In genomic region chr1:88684482-88685238, GRCh38 we compare ENCODE assay signal across 8 cellular contexts. TPM values are rescaled to one million over a fixed set of nuclear protein-coding genes. Genes with fewer than 3 reads are reported as not detected.
A peak's percentile ranks its signal among the peaks of the same experiment; 100 is the strongest.
DNase-seq lines count a peak whose midpoint lies in the region; ATAC-seq and TF ChIP-seq lines count a peak whose summit lies in the region.

No MANE protein-coding gene starts in this region.

- peaks cover 0 to 24% (median 17%) of the 10 kb centered on the region in 4 donors for H3K4me1 ChIP-seq in liver (ENCODE audit: control insufficient read depth in 4 of 4, insufficient read depth in 4 of 4, low read length in 3 of 4)

- intact Hi-C loops in activated CD4-positive, alpha-beta T cell treated with anti-CD3 and anti-CD28 coated beads for 36 hours (cut with DNase I, micrococcal nuclease), result loop anchor here (1.0 to 5.0 kb wide), 5 partner anchors 25 to 1770 kb away; partner anchors contain the start of genes HS2ST1 (in 2 of the 2), SELENOF (in 2 of the 2) and GTF2B (in 1 of the 2)

- under 1% methylated on average over 58 of the region's 58 CpGs for WGBS in liver

- peak overlapping the region; percentile 94 for H3K4me3 Mint-ChIP-seq in activated CD4-positive, alpha-beta T cell treated with anti-CD3 and anti-CD28 coated beads for 36 hours

- no peaks in the 10 kb centered on the region for H3K9me3 Mint-ChIP-seq in activated CD4-positive, alpha-beta T cell treated with anti-CD3 and anti-CD28 coated beads for 36 hours (ENCODE audit: low read depth)

- peaks cover 27% of the 10 kb centered on the region for H3K4me1 Mint-ChIP-seq in activated CD4-positive, alpha-beta T cell treated with anti-CD3 and anti-CD28 coated beads for 36 hours

- DNase-seq in AG08396 (ENCODE audit: low spot score) (peak; percentile 45), NCI-H446 (lab: John Stamatoyannopoulos, UW) (peak; percentile 49 to 59), dedifferentiated amniotic fluid mesenchymal stem cell (ENCODE audit: extremely low spot score) (peak; percentile 20)
- DNase-seq in activated CD4-positive, alpha-beta T cell treated with anti-CD3 and anti-CD28 coated beads for 36 hours, result peak; percentile 84
- DNase-seq in stimulated activated CD4-positive, alpha-beta T cell treated with anti-CD3 and anti-CD28 coated beads, Interleukin-4, amount 100 ng/mL, for 48 hours (ENCODE audit: low read depth in 2 of 2), result peak; percentile 54 to 56

- CTCF ChIA-PET in activated CD4-positive, alpha-beta T cell treated with anti-CD3 and anti-CD28 coated beads for 36 hours (lab: Charles Lee), result interaction anchor here (0.6 to 2.2 kb wide), 10 partner anchors 10 to 1929 kb away, joined by 3 to 13 read pairs (median 4); no protein-coding TSS in a partner anchor

- TF ChIP-seq RAD21 in liver (IDR thresholded peaks at IDR 0.05), result no peak

- H3K9ac ChIP-seq in liver (ENCODE audit: low read depth in 1 of 2, low read length in 2 of 2), result peak overlapping the region; percentile 59 to 90

- peak overlapping the region; percentile 99 for H3K27ac Mint-ChIP-seq in activated CD4-positive, alpha-beta T cell treated with anti-CD3 and anti-CD28 coated beads for 36 hours

- H3K36me3 ChIP-seq in liver (ENCODE audit: control insufficient read depth in 4 of 4, insufficient read depth in 3 of 4, low read depth in 1 of 4, low read length in 3 of 4), result peaks cover 0 to 4% (median under 1%) of the 10 kb centered on the region in 4 donors

- no peaks in the 10 kb centered on the region for H3K9me3 ChIP-seq in liver (ENCODE audit: control insufficient read depth in 4 of 4, low read length in 3 of 4)

- POLR2A ChIA-PET in activated CD4-positive, alpha-beta T cell treated with anti-CD3 and anti-CD28 coated beads for 36 hours (lab: Charles Lee), result interaction anchor here (0.6 to 1.4 kb wide), 8 partner anchors 9 to 205 kb away, joined by 3 to 7 read pairs (median 3); no protein-coding TSS in a partner anchor

- H3K36me3 Mint-ChIP-seq in activated CD4-positive, alpha-beta T cell treated with anti-CD3 and anti-CD28 coated beads for 36 hours (ENCODE audit: low read depth), result peaks cover 4% of the 10 kb centered on the region

- no peak for TF ChIP-seq CTCF in liver (IDR thresholded peaks at IDR 0.05; ENCODE audit: low read depth, low read length, missing input control)

- peak overlapping the region; percentile 93 to 97 for H3K27ac ChIP-seq in liver (ENCODE audit: low read depth in 1 of 2, low read length in 2 of 2)

- H3K27me3 ChIP-seq in liver (ENCODE audit: control insufficient read depth in 4 of 4, insufficient read depth in 4 of 4, low read length in 3 of 4), result no peaks in the 10 kb centered on the region

- ATAC-seq in GM18870 (IDR thresholded peaks at IDR 0.05; ENCODE audit: unreplicated experiment), result peak; percentile 33
- peak; percentile 41 for ATAC-seq in HG03139 (IDR thresholded peaks at IDR 0.05; ENCODE audit: unreplicated experiment)
- ATAC-seq in activated CD4-positive, alpha-beta T cell treated with anti-CD3 and anti-CD28 coated beads for 36 hours, result peak; percentile 42

- no peaks in the 10 kb centered on the region for H3K27me3 Mint-ChIP-seq in activated CD4-positive, alpha-beta T cell treated with anti-CD3 and anti-CD28 coated beads for 36 hours

- peak overlapping the region; percentile 86 to 100 (median 91) for H3K4me3 ChIP-seq in liver (ENCODE audit: low read depth in 1 of 3, low read length in 3 of 3)

TF ChIP-seq in liver, 16 proteins besides CTCF, POLR2A, EP300 and RAD21:
- TF ChIP-seq YY1 (IDR thresholded peaks at IDR 0.05) (peak; percentile 7), FOXA2 (IDR thresholded peaks at IDR 0.05) (no peak)
TF ChIP-seq in liver: peak in this region for 1.

RNA-seq across cellular contexts. Expression of gene PKN2, which starts 0.6 kb away (rescaled TPM):
- 10 to 100 TPM; 16.4 to 24.9 TPM for total RNA-seq in activated CD4-positive, alpha-beta T cell treated with anti-CD3 and anti-CD28 coated beads for 36 hours
- 10 to 100 TPM; 18.2 to 20.7 TPM for total RNA-seq in liver
- polyA plus RNA-seq in liver, result 1 to 10 TPM; 4.4 to 8.4 TPM

Comparison
In these comparisons a context has a peak if more than half of its experiments do, and no peak if none do; other contexts are left out.
1. Peak in every context shown above with its lines: DNase-seq, ATAC-seq, H3K4me3 ChIP-seq and H3K27ac ChIP-seq.
2. DNase-seq: peak in every context shown above with its lines; median percentile 84 in activated CD4-positive, alpha-beta T cell treated with anti-CD3 and anti-CD28 coated beads for 36 hours; 55 in stimulated activated CD4-positive, alpha-beta T cell treated with anti-CD3 and anti-CD28 coated beads, Interleukin-4, amount 100 ng/mL, for 48 hours; 54 in NCI-H446; 45 in AG08396; 20 in dedifferentiated amniotic fluid mesenchymal stem cell.